ENCODE assay signal across 8 cellular contexts in the genomic region with DNA sequence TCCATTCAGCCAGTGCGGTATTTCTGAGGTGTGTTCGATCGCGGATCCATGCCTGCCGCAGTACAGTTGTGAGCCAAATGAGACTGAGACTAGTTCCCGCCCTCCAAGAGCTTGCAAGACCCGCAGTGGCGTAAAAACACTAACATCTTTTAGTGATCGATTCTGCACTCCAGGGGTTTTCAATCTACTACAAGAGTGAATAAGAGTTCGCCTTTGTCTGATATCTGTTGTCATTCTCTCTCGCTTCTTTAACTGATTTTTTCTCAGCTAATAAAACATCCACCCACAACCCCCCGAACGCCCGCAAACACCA. TPM values are rescaled to one million over a fixed set of nuclear protein-coding genes. Genes with fewer than 3 reads are reported as not detected.
DNase-seq lines count a peak whose midpoint lies in the region; ATAC-seq and TF ChIP-seq lines count a peak whose summit lies in the region.

No MANE protein-coding gene starts in this region.

- H3K4me3 ChIP-seq in WERI-Rb-1 (ENCODE audit: low read depth, low read length) (peak overlapping the region; percentile 96), heart left ventricle (peak overlapping the region; percentile 71 to 99 (median 82)), skeletal muscle satellite cell (ENCODE audit: low read length) (peak overlapping the region; percentile 91)

- intact Hi-C loops in heart left ventricle (cut with DNase I): loop anchor here in 1 of 10 donors (1.0 kb wide), 1 partner anchor 32 kb away; no protein-coding TSS in a partner anchor

- TF ChIP-seq POLR2A in heart left ventricle (IDR thresholded peaks at IDR 0.05): no peak

- H3K27ac ChIP-seq in WERI-Rb-1 (peak overlapping the region; percentile 100), heart left ventricle (peak overlapping the region; percentile 92 to 100 (median 98))

- H3K9me3 ChIP-seq in WERI-Rb-1 (ENCODE audit: severe bottlenecking) (no peaks in the 10 kb centered on the region), heart left ventricle (no peaks in the 10 kb centered on the region), skeletal muscle satellite cell (replicated peaks; ENCODE audit: low read length) (no peaks in the 10 kb centered on the region)

- TF ChIP-seq CTCF in WERI-Rb-1 (IDR thresholded peaks at IDR 0.05; ENCODE audit: low read depth, low read length) (no peak), heart left ventricle (IDR thresholded peaks at IDR 0.05) (no peak)

- H3K9ac ChIP-seq in skeletal muscle satellite cell (ENCODE audit: low read depth, low read length): peak overlapping the region; percentile 99

- ATAC-seq in heart left ventricle (peak in 3 of 4 donors; percentile 4 to 20 (median 8)), GM21515 (IDR thresholded peaks at IDR 0.05; ENCODE audit: unreplicated experiment) (no peak), GM19455 (IDR thresholded peaks at IDR 0.05; ENCODE audit: unreplicated experiment) (no peak)

- H3K4me1 ChIP-seq in heart left ventricle (peaks cover 0 to 58% (median 34%) of the 10 kb centered on the region in 12 donors), skeletal muscle satellite cell (ENCODE audit: control insufficient read depth, insufficient read depth, low read length) (peaks cover 37% of the 10 kb centered on the region)

- 2 to 3% (median 3%) methylated on average over 14 of the region's 14 CpGs for WGBS in heart left ventricle, 4 donors

- H3K27me3 ChIP-seq in WERI-Rb-1 (ENCODE audit: insufficient read depth, low read depth, severe bottlenecking) (no peaks in the 10 kb centered on the region), heart left ventricle (no peaks in the 10 kb centered on the region), skeletal muscle satellite cell (ENCODE audit: control insufficient read depth, insufficient read depth, low read length) (no peaks in the 10 kb centered on the region)

- H3K36me3 ChIP-seq in WERI-Rb-1 (peaks cover 37% of the 10 kb centered on the region), heart left ventricle (peaks cover 10 to 37% (median 35%) of the 10 kb centered on the region in 9 donors), skeletal muscle satellite cell (ENCODE audit: insufficient read depth, low read length) (peaks cover 41% of the 10 kb centered on the region)

- peak; percentile 25 for DNase-seq in stimulated activated CD4-positive, alpha-beta T cell treated with anti-CD3 and anti-CD28 coated beads, Interleukin-4, amount 100 ng/mL, for 1 hour
- no peak for DNase-seq in stimulated activated CD4-positive, alpha-beta T cell treated with anti-CD3 and anti-CD28 coated beads, Interleukin-4, amount 100 ng/mL, for 24 hours
- DNase-seq in WERI-Rb-1 (no peak), heart left ventricle (no peak)
- no peak for DNase-seq in activated CD8-positive, alpha-beta memory T cell treated with anti-CD3 and anti-CD28 coated beads, Interleukin-2, amount 50 U/mL, for 4 hours

- H3K4me2 ChIP-seq in skeletal muscle satellite cell (ENCODE audit: low read length): peak overlapping the region; percentile 94

RNA-seq across cellular contexts. Expression of gene RPL19, which starts 0.5 kb away (rescaled TPM):
- total RNA-seq in heart left ventricle: 1,000 to 10,000 TPM in 6 of 9 donors, 100 to 1,000 TPM in 3; 836 to 1,525 (median 1,097) TPM
- 1,000 to 10,000 TPM; 1,669 to 2,599 TPM for polyA plus RNA-seq in heart left ventricle
- total RNA-seq in skeletal muscle satellite cell (2012; rRNA removed): 2,094 and 2,393 TPM in 2 replicates

RNA-seq across cellular contexts. Expression of gene CACNB1, which starts 2.2 kb away (rescaled TPM):
- 10 to 100 TPM in 1 of 9 donors, 1 to 10 TPM in 8; 4.3 to 13.4 (median 7.1) TPM for total RNA-seq in heart left ventricle
- 10 to 100 TPM in 1 of 2 donors, 1 to 10 TPM in 1; 6.1 to 14.3 TPM for polyA plus RNA-seq in heart left ventricle
- total RNA-seq in skeletal muscle satellite cell (2012; rRNA removed): 4.6 and 5.9 TPM in 2 replicates

RNA-seq across cellular contexts. Expression of gene STAC2, which starts 26.1 kb away (rescaled TPM):
- total RNA-seq in heart left ventricle: 1 to 10 TPM in 2 of 9 donors, under 1 TPM in 7; 0.16 to 3.6 (median 0.33) TPM
- polyA plus RNA-seq in heart left ventricle: 1 to 10 TPM in 1 of 2 donors, under 1 TPM in 1; 0.76 to 5.3 TPM
- under 0.01 TPM in 2 replicates for total RNA-seq in skeletal muscle satellite cell (2012; rRNA removed)

RNA-seq across cellular contexts. Expression of gene ARL5C, which starts 33.7 kb away (rescaled TPM):
- not detected for total RNA-seq in heart left ventricle
- polyA plus RNA-seq in heart left ventricle: not detected
- total RNA-seq in skeletal muscle satellite cell (2012; rRNA removed): not detected in 2 replicates

RNA-seq across cellular contexts. Expression of gene PLXDC1, which starts 48.2 kb away (rescaled TPM):
- 10 to 100 TPM in 7 of 9 donors, 1 to 10 TPM in 2; 6.3 to 17.4 (median 13.8) TPM for total RNA-seq in heart left ventricle
- 10 to 100 TPM in 1 of 2 donors, 1 to 10 TPM in 1; 4.8 to 13.3 TPM for polyA plus RNA-seq in heart left ventricle
- total RNA-seq in skeletal muscle satellite cell (2012; rRNA removed): 0.22 and 0.25 TPM in 2 replicates

Comparison
In these comparisons a context has a peak if more than half of its experiments do, and no peak if none do; other contexts are left out.
1. ATAC-seq: peak in heart left ventricle (3 of 4); none in GM21515 (single experiment) and GM19455 (single experiment).
2. Peak in every context shown above with its lines, with median percentiles within 50 percentile points of each other: H3K4me3 ChIP-seq.